Comparison of ENCODE assay signal across 21 cellular contexts in genomic region chr17:37558299-37558698, GRCh38.
"Had no signal": no experiment of that assay in that cellular context is flagged by ENCODE, and none has a peak within 500 bp of the region (broad histone marks: within the 10 kb centered on the region; RNA-seq: fewer than 3 reads in every experiment).

No MANE protein-coding gene starts in this region.

- H3K27me3 Mint-ChIP-seq: natural killer cell treated with Interleukin-12 subunit alpha and Interleukin-12 subunit beta and Interleukin-15 and Interleukin-18, amount 100 ng/mL, for 72 hours; type B pancreatic cell had no signal

- H3K4me2 ChIP-seq: hepatocyte, neural progenitor cell had no signal

- H3K9me3 Mint-ChIP-seq: endodermal cell; natural killer cell treated with Interleukin-12 subunit alpha and Interleukin-12 subunit beta and Interleukin-15 and Interleukin-18, amount 100 ng/mL, for 72 hours; neural progenitor cell; type B pancreatic cell had no signal

- H3K4me3 Mint-ChIP-seq: endodermal cell; natural killer cell treated with Interleukin-12 subunit alpha and Interleukin-12 subunit beta and Interleukin-15 and Interleukin-18, amount 100 ng/mL, for 72 hours; neural progenitor cell; type B pancreatic cell had no signal

- H3K27me3 ChIP-seq: hepatocyte, neural progenitor cell, ovary, right atrium auricular region, sigmoid colon, suprapubic skin, thyroid gland, uterus had no signal

- H2AFZ ChIP-seq: hepatocyte, neural progenitor cell had no signal

- ATAC-seq: natural killer cell treated with Interleukin-12 subunit alpha and Interleukin-12 subunit beta and Interleukin-15 and Interleukin-18, amount 100 ng/mL, for 72 hours; stimulated activated naive CD8-positive, alpha-beta T cell treated with anti-CD3 and anti-CD28 coated beads, Interleukin-15, Interleukin-2, amounts not matched to agents 100 U/mL and 50 U/mL, for 24 hours had no signal

- DNase-seq: effector CD4-positive, alpha-beta T cell; endodermal cell; erythroblast; foreskin melanocyte; head of caudate nucleus; kidney glomerular epithelial cell; nucleus accumbens; ovary; sigmoid colon; stimulated activated CD4-positive, alpha-beta T cell treated with anti-CD3 and anti-CD28 coated beads, Interleukin-12 subunit alpha, Interleukin-12 subunit beta, amount 100 ng/mL, for 4 hours; stimulated activated naive CD8-positive, alpha-beta T cell treated with anti-CD3 and anti-CD28 coated beads, Interleukin-15, Interleukin-2, amounts not matched to agents 100 U/mL and 50 U/mL, for 24 hours; thyroid gland; uterus had no signal

- H3K27ac Mint-ChIP-seq: endodermal cell; natural killer cell treated with Interleukin-12 subunit alpha and Interleukin-12 subunit beta and Interleukin-15 and Interleukin-18, amount 100 ng/mL, for 72 hours; neural progenitor cell; type B pancreatic cell had no signal

- H3K4me3 ChIP-seq: coronary artery, hepatocyte, neural progenitor cell, ovary, right atrium auricular region, sigmoid colon, skin epidermis, suprapubic skin, thyroid gland, uterus had no signal

- H3K9me3 ChIP-seq: ovary, right atrium auricular region, sigmoid colon, suprapubic skin, thyroid gland, uterus had no signal

- H3K27ac ChIP-seq: coronary artery, hepatocyte, neural progenitor cell, ovary, right atrium auricular region, sigmoid colon, skin epidermis, suprapubic skin, thyroid gland, uterus had no signal

- H3K4me1 ChIP-seq: neural progenitor cell, right atrium auricular region, sigmoid colon, suprapubic skin, thyroid gland, uterus had no signal

- H3K36me3 ChIP-seq: ovary, uterus had no signal

- H3K9ac ChIP-seq: neural progenitor cell had no signal
